ENCODE assay signal across 15 cellular contexts in genomic region chr12:4743046-4743445, GRCh38. TPM values are rescaled to one million over a fixed set of nuclear protein-coding genes. Genes with fewer than 3 reads are reported as not detected.
DNase-seq lines count a peak whose midpoint lies in the region; ATAC-seq and TF ChIP-seq lines count a peak whose summit lies in the region.
"Had no signal": no experiment of that assay in that cellular context is flagged by ENCODE, and none has a peak within 500 bp of the region (broad histone marks: within the 10 kb centered on the region; RNA-seq: fewer than 3 reads in every experiment).

No MANE protein-coding gene starts in this region.

- H3K79me2 ChIP-seq in DND-41 (ENCODE audit: insufficient read depth, low read length) = no peaks in the 10 kb centered on the region
- no peaks in the 10 kb centered on the region for H3K79me2 ChIP-seq in neural progenitor cell (ENCODE audit: low read depth)

- no peak overlapping the region for H3K9ac ChIP-seq in DND-41 (ENCODE audit: low read depth, low read length)
- H3K9ac ChIP-seq in neural progenitor cell = no peak overlapping the region

- H3F3A ChIP-seq in neural progenitor cell (ENCODE audit: low read depth) = no peaks in the 10 kb centered on the region

- peaks cover 6% of the 10 kb centered on the region for H3K4me1 Mint-ChIP-seq in WTC11
- no peaks in the 10 kb centered on the region for H3K4me1 Mint-ChIP-seq in neural progenitor cell
- no peaks in the 10 kb centered on the region for H3K4me1 Mint-ChIP-seq in activated CD8-positive, alpha-beta T cell treated with anti-CD3 and anti-CD28 coated beads for 36 hours (ENCODE audit: low read depth)
- H3K4me1 Mint-ChIP-seq in activated T-cell treated with anti-CD3 and anti-CD28 coated beads, Interleukin-2, amount 50 U/mL, for 24 hours (ENCODE audit: low read depth) = no peaks in the 10 kb centered on the region
- H3K4me1 Mint-ChIP-seq: CD4-positive, alpha-beta memory T cell had no signal

- H3K9me3 Mint-ChIP-seq in WTC11 (peaks cover 3% of the 10 kb centered on the region; the same call in 1 of the 2 replicates), neural progenitor cell (peaks cover 2% of the 10 kb centered on the region)
- H3K9me3 Mint-ChIP-seq in activated CD8-positive, alpha-beta T cell treated with anti-CD3 and anti-CD28 coated beads for 36 hours = no peaks in the 10 kb centered on the region
- H3K9me3 Mint-ChIP-seq in activated T-cell treated with anti-CD3 and anti-CD28 coated beads, Interleukin-2, amount 50 U/mL, for 24 hours = no peaks in the 10 kb centered on the region

- H3K27me3 ChIP-seq in DND-41 (ENCODE audit: insufficient read depth, low read length, poor library complexity) (peaks cover 21% of the 10 kb centered on the region), neural progenitor cell (no peaks in the 10 kb centered on the region), gastroesophageal sphincter (no peaks in the 10 kb centered on the region)

- no peak overlapping the region; the same call in 1 of the 2 replicates for H3K27ac Mint-ChIP-seq in WTC11
- H3K27ac Mint-ChIP-seq in neural progenitor cell = no peak overlapping the region
- H3K27ac Mint-ChIP-seq in activated CD8-positive, alpha-beta T cell treated with anti-CD3 and anti-CD28 coated beads for 36 hours = no peak overlapping the region
- no peak overlapping the region for H3K27ac Mint-ChIP-seq in activated T-cell treated with anti-CD3 and anti-CD28 coated beads, Interleukin-2, amount 50 U/mL, for 24 hours

- no peak overlapping the region for H3K27ac ChIP-seq in DND-41 (ENCODE audit: low read length)
- H3K27ac ChIP-seq in neural progenitor cell = no peak overlapping the region
- no peak overlapping the region for H3K27ac ChIP-seq in gastroesophageal sphincter

- DNase-seq in DND-41 = no peak
- peak; percentile 5 for DNase-seq in HT1080 (ENCODE audit: low read depth)
- peak; percentile 29 for DNase-seq in WTC11 (ENCODE audit: low spot score)
- DNase-seq in neural progenitor cell (ENCODE audit: low spot score) = peak; percentile 19
- no peak for DNase-seq in activated CD8-positive, alpha-beta T cell treated with anti-CD3 and anti-CD28 coated beads for 36 hours
- DNase-seq in activated T-cell treated with anti-CD3 and anti-CD28 coated beads, Interleukin-2, amount 50 U/mL, for 24 hours = no peak
- DNase-seq: BE2C; CD4-positive, alpha-beta memory T cell; HCEC 1CT; NCI-H2107; SIG-M5 had no signal

- H3K36me3 Mint-ChIP-seq in WTC11 = peaks cover 16% of the 10 kb centered on the region
- peaks cover 4% of the 10 kb centered on the region for H3K36me3 Mint-ChIP-seq in neural progenitor cell
- H3K36me3 Mint-ChIP-seq in activated CD8-positive, alpha-beta T cell treated with anti-CD3 and anti-CD28 coated beads for 36 hours (ENCODE audit: low read depth) = no peaks in the 10 kb centered on the region
- H3K36me3 Mint-ChIP-seq in activated T-cell treated with anti-CD3 and anti-CD28 coated beads, Interleukin-2, amount 50 U/mL, for 24 hours (ENCODE audit: low read depth) = no peaks in the 10 kb centered on the region
- H3K36me3 Mint-ChIP-seq: CD4-positive, alpha-beta memory T cell had no signal

- no peaks in the 10 kb centered on the region for H3K4me1 ChIP-seq in DND-41 (ENCODE audit: insufficient read depth, low read length)
- H3K4me1 ChIP-seq in neural progenitor cell = no peaks in the 10 kb centered on the region
- H3K4me1 ChIP-seq in gastroesophageal sphincter = no peaks in the 10 kb centered on the region
- H3K4me1 ChIP-seq: BE2C had no signal

- no peak for ATAC-seq in DND-41 (ENCODE audit: insufficient read depth, low read depth)
- peak; percentile 88 for ATAC-seq in WTC11
- ATAC-seq in gastroesophageal sphincter = no peak
- ATAC-seq in HG03469 (IDR thresholded peaks at IDR 0.05; ENCODE audit: unreplicated experiment) = no peak
- ATAC-seq in activated CD8-positive, alpha-beta T cell treated with anti-CD3 and anti-CD28 coated beads for 36 hours = no peak
- ATAC-seq: GM12878 had no signal

- H3K4me3 Mint-ChIP-seq in WTC11 (no peak overlapping the region), neural progenitor cell (no peak overlapping the region)
- no peak overlapping the region for H3K4me3 Mint-ChIP-seq in activated CD8-positive, alpha-beta T cell treated with anti-CD3 and anti-CD28 coated beads for 36 hours
- no peak overlapping the region for H3K4me3 Mint-ChIP-seq in activated T-cell treated with anti-CD3 and anti-CD28 coated beads, Interleukin-2, amount 50 U/mL, for 24 hours
- H3K4me3 Mint-ChIP-seq: CD4-positive, alpha-beta memory T cell had no signal

- CTCF ChIA-PET in WTC11 (lab: Charles Lee) = interaction anchor here (0.5 to 1.9 kb wide), 5 partner anchors 16 to 137 kb away, joined by 3 to 10 read pairs (median 4); no protein-coding TSS in a partner anchor
- CTCF ChIA-PET in activated CD8-positive, alpha-beta T cell treated with anti-CD3 and anti-CD28 coated beads for 36 hours (lab: Charles Lee) = interaction anchor here (0.6 to 1.9 kb wide), 2 partner anchors 15 to 112 kb away, joined by 3 to 5 read pairs; no protein-coding TSS in a partner anchor

- no peak overlapping the region for H2AFZ ChIP-seq in DND-41 (ENCODE audit: low read depth, low read length)
- no peak overlapping the region for H2AFZ ChIP-seq in neural progenitor cell (replicated peaks)

- H4K20me1 ChIP-seq in DND-41 (ENCODE audit: insufficient read depth, low read length) (no peaks in the 10 kb centered on the region), neural progenitor cell (ENCODE audit: low read depth) (no peaks in the 10 kb centered on the region)

- no peaks in the 10 kb centered on the region for H3K9me3 ChIP-seq in DND-41 (ENCODE audit: insufficient read depth, low read length, severe bottlenecking)
- no peaks in the 10 kb centered on the region for H3K9me3 ChIP-seq in neural progenitor cell (ENCODE audit: low read depth)
- H3K9me3 ChIP-seq in gastroesophageal sphincter = no peaks in the 10 kb centered on the region
- H3K9me3 ChIP-seq: BE2C had no signal

- H3K36me3 ChIP-seq in DND-41 (ENCODE audit: insufficient read depth, low read length) = no peaks in the 10 kb centered on the region
- H3K36me3 ChIP-seq in neural progenitor cell = no peaks in the 10 kb centered on the region
- no peaks in the 10 kb centered on the region for H3K36me3 ChIP-seq in gastroesophageal sphincter
- H3K36me3 ChIP-seq: BE2C had no signal

- H3K4me2 ChIP-seq in DND-41 (ENCODE audit: insufficient read depth, low read length) = no peak overlapping the region
- no peak overlapping the region for H3K4me2 ChIP-seq in neural progenitor cell

- no peak for TF ChIP-seq POLR2A in gastroesophageal sphincter (IDR thresholded peaks at IDR 0.05)

- no peak for TF ChIP-seq EP300 in gastroesophageal sphincter (IDR thresholded peaks at IDR 0.05)

- no peak overlapping the region for H3K4me3 ChIP-seq in DND-41 (ENCODE audit: low read depth in 1 of 2, low read length in 2 of 2)
- no peak overlapping the region for H3K4me3 ChIP-seq in neural progenitor cell
- H3K4me3 ChIP-seq in gastroesophageal sphincter = no peak overlapping the region
- H3K4me3 ChIP-seq: GM12878 had no signal

- 69 to 95% methylated on average over 2 to 4 of the region's 4 CpGs for WGBS in gastroesophageal sphincter (ENCODE audit: low coverage in 1 of 2), 2 donors

- intact Hi-C loops in activated CD8-positive, alpha-beta T cell treated with anti-CD3 and anti-CD28 coated beads for 36 hours (cut with micrococcal nuclease) = no loop called here

- peak; percentile 5 for TF ChIP-seq CTCF in DND-41 (IDR thresholded peaks at IDR 0.05; ENCODE audit: borderline replicate concordance, extremely low read depth, low read length, poor library complexity, severe bottlenecking)
- no peak for TF ChIP-seq CTCF in WTC11 (IDR thresholded peaks at IDR 0.05)
- no peak for TF ChIP-seq CTCF in neural progenitor cell (IDR thresholded peaks at IDR 0.05)
- no peak for TF ChIP-seq CTCF in gastroesophageal sphincter (IDR thresholded peaks at IDR 0.05)
- no peak for TF ChIP-seq CTCF in activated CD8-positive, alpha-beta T cell treated with anti-CD3 and anti-CD28 coated beads for 36 hours (IDR thresholded peaks at IDR 0.05)

- POLR2A ChIA-PET in WTC11 (lab: Charles Lee) = no interaction called here
- POLR2A ChIA-PET in activated CD8-positive, alpha-beta T cell treated with anti-CD3 and anti-CD28 coated beads for 36 hours (lab: Charles Lee) = no interaction called here

- H3K27me3 Mint-ChIP-seq in WTC11 (ENCODE audit: low read depth) = no peaks in the 10 kb centered on the region
- H3K27me3 Mint-ChIP-seq in neural progenitor cell (ENCODE audit: insufficient read depth, low read depth) = peaks cover 3% of the 10 kb centered on the region
- no peaks in the 10 kb centered on the region for H3K27me3 Mint-ChIP-seq in activated CD8-positive, alpha-beta T cell treated with anti-CD3 and anti-CD28 coated beads for 36 hours
- H3K27me3 Mint-ChIP-seq in activated T-cell treated with anti-CD3 and anti-CD28 coated beads, Interleukin-2, amount 50 U/mL, for 24 hours = peaks cover 16% of the 10 kb centered on the region

TF ChIP-seq in WTC11, 78 proteins besides CTCF, POLR2A, EP300 and RAD21 (continues in another document):
- TF ChIP-seq FOXP1 (CRISPR knock-in tag; IDR thresholded peaks at IDR 0.05; ENCODE audit: borderline replicate concordance) (no peak), ZBTB43 (CRISPR knock-in tag; IDR thresholded peaks at IDR 0.05) (no peak), USF1 (CRISPR knock-in tag; IDR thresholded peaks at IDR 0.05) (no peak), NR1H2 (CRISPR knock-in tag; IDR thresholded peaks at IDR 0.05) (no peak)

RNA-seq across cellular contexts. Expression of gene GALNT8, which starts 22.8 kb away (rescaled TPM):
- total RNA-seq in HT1080 (2014; rRNA removed; shearing (Covaris generic)) = 0.07 and 0.35 TPM in 2 replicates
- 0.06 TPM in 2 replicates for polyA plus RNA-seq in HT1080 (2015; cell fraction: cytosol; rRNA removed)
- not detected in 2 replicates for polyA plus RNA-seq in HT1080 (2015; cell fraction: nucleus; rRNA removed)
- 6.0 to 8.8 TPM (median 7.2 TPM) in 3 replicates for total RNA-seq in WTC11 (2021)
- 2.6 and 5.0 TPM in 2 replicates for total RNA-seq in neural progenitor cell (ENCODE audit: low replicate concordance)
- 1 to 10 TPM in 3 of 4 donors, under 1 TPM in 1; 0.78 to 2.4 (median 1.5) TPM for total RNA-seq in gastroesophageal sphincter
- total RNA-seq in activated CD8-positive, alpha-beta T cell treated with anti-CD3 and anti-CD28 coated beads for 36 hours = under 1 TPM; 0.38 to 0.60 TPM
- polyA plus RNA-seq: AG04450 had no signal

Comparison
In these comparisons a context has a peak if more than half of its experiments do, and no peak if none do; other contexts are left out.
1. DNase-seq: peak in HT1080 (single experiment), WTC11 (single experiment) and neural progenitor cell (single experiment); none in DND-41 (single experiment), activated CD8-positive, alpha-beta T cell treated with anti-CD3 and anti-CD28 coated beads for 36 hours (single experiment) and activated T-cell treated with anti-CD3 and anti-CD28 coated beads, Interleukin-2, amount 50 U/mL, for 24 hours (single experiment).